Comparison of ENCODE assay signal across 14 cellular contexts in genomic region chr13:81738364-81738763, GRCh38.
DNase-seq lines count a peak whose midpoint lies in the region; ATAC-seq and TF ChIP-seq lines count a peak whose summit lies in the region.
"Had no signal": no experiment of that assay in that cellular context is flagged by ENCODE, and none has a peak within 500 bp of the region (broad histone marks: within the 10 kb centered on the region; RNA-seq: fewer than 3 reads in every experiment).

No MANE protein-coding gene starts in this region.

- H3K27me3 Mint-ChIP-seq in glutamatergic neuron (ENCODE audit: unreplicated experiment): peaks cover 2% of the 10 kb centered on the region
- H3K27me3 Mint-ChIP-seq in stimulated activated memory B cell treated with anti-CD40 and anti-IgM and Interleukin-4, amounts not matched to agents 10 μg/mL and 1 μg/mL and 100 μg/mL, for 72 hours: no peaks in the 10 kb centered on the region
- H3K27me3 Mint-ChIP-seq: CD8-positive, alpha-beta memory T cell had no signal

- TF ChIP-seq CTCF in RWPE1 (conservative IDR thresholded peaks at IDR 0.05; ENCODE audit: low read depth) (no peak), glutamatergic neuron (IDR thresholded peaks at IDR 0.05; ENCODE audit: partially characterized antibody, unreplicated experiment) (no peak)

- ATAC-seq in HG03439 (IDR thresholded peaks at IDR 0.05; ENCODE audit: unreplicated experiment): no peak
- no peak for ATAC-seq in stimulated activated memory B cell treated with anti-CD40 and anti-IgM and Interleukin-4, amounts not matched to agents 10 μg/mL and 1 μg/mL and 100 μg/mL, for 72 hours

- no peak overlapping the region for H3K27ac Mint-ChIP-seq in glutamatergic neuron (ENCODE audit: unreplicated experiment)
- H3K27ac Mint-ChIP-seq in stimulated activated memory B cell treated with anti-CD40 and anti-IgM and Interleukin-4, amounts not matched to agents 10 μg/mL and 1 μg/mL and 100 μg/mL, for 72 hours: no peak overlapping the region
- H3K27ac Mint-ChIP-seq: CD8-positive, alpha-beta memory T cell had no signal

- no peaks in the 10 kb centered on the region for H3K9me3 Mint-ChIP-seq in glutamatergic neuron (ENCODE audit: unreplicated experiment)
- no peaks in the 10 kb centered on the region for H3K9me3 Mint-ChIP-seq in stimulated activated memory B cell treated with anti-CD40 and anti-IgM and Interleukin-4, amounts not matched to agents 10 μg/mL and 1 μg/mL and 100 μg/mL, for 72 hours

- POLR2A ChIA-PET in RWPE1 (lab: Yijun Ruan, JAX; ENCODE audit: low non-redundant PET): no interaction called here

- H3K4me3 Mint-ChIP-seq in glutamatergic neuron (ENCODE audit: unreplicated experiment): no peak overlapping the region
- no peak overlapping the region for H3K4me3 Mint-ChIP-seq in stimulated activated memory B cell treated with anti-CD40 and anti-IgM and Interleukin-4, amounts not matched to agents 10 μg/mL and 1 μg/mL and 100 μg/mL, for 72 hours
- H3K4me3 Mint-ChIP-seq: CD8-positive, alpha-beta memory T cell had no signal

- DNase-seq in HCEC 1CT: peak; percentile 24
- peak; percentile 1 for DNase-seq in RWPE1 (ENCODE audit: low spot score)
- DNase-seq in epithelial cell of prostate (ENCODE audit: low read depth, low spot score): peak; percentile 81
- DNase-seq in non-pigmented ciliary epithelial cell (ENCODE audit: low read depth): peak; percentile 30
- DNase-seq in glutamatergic neuron: no peak
- DNase-seq: CD8-positive, alpha-beta memory T cell; Karpas-422; NCI-H1105 treated with DMSO at 0.1 percent for 48 hours; NCI-H187; NCI-H446; NCI-H774 had no signal

- no peaks in the 10 kb centered on the region for H3K4me1 Mint-ChIP-seq in glutamatergic neuron (ENCODE audit: low read depth, unreplicated experiment)
- H3K4me1 Mint-ChIP-seq in stimulated activated memory B cell treated with anti-CD40 and anti-IgM and Interleukin-4, amounts not matched to agents 10 μg/mL and 1 μg/mL and 100 μg/mL, for 72 hours: no peaks in the 10 kb centered on the region
- H3K4me1 Mint-ChIP-seq: CD8-positive, alpha-beta memory T cell had no signal

- CTCF ChIA-PET in RWPE1 (lab: Yijun Ruan, JAX): interaction anchor here (0.7 kb wide), 1 partner anchor 141 kb away, joined by 3 read pairs; no protein-coding TSS in a partner anchor

- H3K27ac ChIP-seq in RWPE1 (no peak overlapping the region), epithelial cell of prostate (peak overlapping the region; percentile 18)
- H3K27ac ChIP-seq: SJSA1 had no signal

- no peaks in the 10 kb centered on the region for H3K36me3 Mint-ChIP-seq in glutamatergic neuron (ENCODE audit: unreplicated experiment)
- no peaks in the 10 kb centered on the region for H3K36me3 Mint-ChIP-seq in stimulated activated memory B cell treated with anti-CD40 and anti-IgM and Interleukin-4, amounts not matched to agents 10 μg/mL and 1 μg/mL and 100 μg/mL, for 72 hours
- H3K36me3 Mint-ChIP-seq: CD8-positive, alpha-beta memory T cell had no signal
